In the genomic region with DNA sequence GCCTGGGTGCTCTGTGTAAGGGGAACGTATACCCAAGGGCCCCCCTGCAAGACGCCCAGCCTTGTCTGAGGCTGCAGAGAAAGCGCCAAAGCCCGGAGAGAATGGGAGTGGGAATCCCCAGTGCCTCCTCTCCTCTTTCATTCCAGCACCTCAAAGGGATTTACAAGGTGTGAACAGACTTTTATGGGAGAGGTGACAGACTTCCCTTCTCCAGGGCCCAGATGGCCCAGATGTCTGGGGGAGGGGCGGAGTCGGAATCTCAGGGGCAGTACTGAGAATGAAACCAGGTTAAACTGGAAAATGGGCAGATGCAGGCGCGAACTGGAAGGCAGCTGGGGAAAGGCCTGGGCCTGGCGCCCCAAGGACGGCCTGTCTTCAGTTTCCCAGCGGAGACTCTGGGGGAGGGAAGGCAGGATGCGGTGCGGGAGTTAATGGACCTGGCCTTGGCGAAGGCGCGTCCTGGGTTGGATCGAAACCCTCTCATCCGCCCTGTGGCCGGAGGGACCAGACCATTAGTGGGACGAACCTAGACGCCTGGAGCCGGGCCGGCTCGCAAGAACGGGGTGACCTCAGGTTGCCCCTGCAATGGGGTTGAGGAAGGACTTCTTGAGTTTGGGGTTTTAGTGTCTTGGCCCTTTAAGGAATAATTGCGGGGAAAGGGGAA, we compare ENCODE assay signal across 8 cellular contexts. TPM values are rescaled to one million over a fixed set of nuclear protein-coding genes. Genes with fewer than 3 reads are reported as not detected.
DNase-seq lines count a peak whose midpoint lies in the region; ATAC-seq, FAIRE-seq and TF ChIP-seq lines count a peak whose summit lies in the region.

No MANE protein-coding gene starts in this region.

- CTCF ChIA-PET in Panc1 (lab: Charles Lee): interaction anchor here (1.2 to 1.6 kb wide), 3 partner anchors 14 to 125 kb away, joined by 3 to 11 read pairs (median 5); no protein-coding TSS in a partner anchor

- WGBS in lung, 2 donors: 9 to 11% methylated on average over 26 of the region's 26 CpGs
- 0 to 1% methylated on average over 21 to 26 of the region's 26 CpGs for WGBS in testis, 2 donors

- H3F3A ChIP-seq in DOHH2 (ENCODE audit: control insufficient read depth, insufficient read depth): peaks cover 18% of the 10 kb centered on the region

- POLR2A ChIA-PET in Panc1 (lab: Charles Lee): no interaction called here

- H3K9me2 ChIP-seq in DOHH2 (replicated peaks; ENCODE audit: control insufficient read depth, low read length): no peaks in the 10 kb centered on the region

- peaks cover 12% of the 10 kb centered on the region for H3K79me2 ChIP-seq in DOHH2 (ENCODE audit: control insufficient read depth, low read length)

- no peaks in the 10 kb centered on the region for H3K9me3 ChIP-seq in DOHH2 (ENCODE audit: control insufficient read depth, insufficient read depth, low read length)
- H3K9me3 ChIP-seq in Panc1 (ENCODE audit: control insufficient read depth, insufficient read depth, low read depth, low read length): no peaks in the 10 kb centered on the region
- H3K9me3 ChIP-seq in lung (ENCODE audit: control insufficient read depth in 2 of 2, insufficient read depth in 1 of 2, low read length in 1 of 2): no peaks in the 10 kb centered on the region
- no peaks in the 10 kb centered on the region for H3K9me3 ChIP-seq in testis

- H3K4me3 ChIP-seq in DOHH2 (ENCODE audit: low read length) (peak overlapping the region; percentile 64), Panc1 (ENCODE audit: low read depth in 2 of 2, low read length in 2 of 2) (peak overlapping the region; percentile 43 to 63), bronchial epithelial cell (ENCODE audit: low read depth, low read length) (peak overlapping the region; percentile 35), lung (no peak overlapping the region), testis (peak overlapping the region; percentile 36 to 88)

- no peak for TF ChIP-seq POLR2A in testis (IDR thresholded peaks at IDR 0.05)

- no TSS peak for BruUV-seq in Panc1 (replicated peaks; lab: Mats Ljungman, UMichigan)

- 0 out of 2 replicates have a peak, but pooled peaks cover 3% of the 10 kb centered on the region for H4K20me1 ChIP-seq in DOHH2 (ENCODE audit: control insufficient read depth, insufficient read depth, low read depth, low read length)

- no peak for ATAC-seq in Panc1
- no peak for ATAC-seq in lung (ENCODE audit: insufficient read depth, low FRiP score)
- ATAC-seq in HG02610 (IDR thresholded peaks at IDR 0.05; ENCODE audit: unreplicated experiment): no peak
- ATAC-seq in esophagus mucosa: no peak

- H3K4me1 ChIP-seq in DOHH2 (ENCODE audit: control insufficient read depth, low read length): peaks cover 53% of the 10 kb centered on the region
- H3K4me1 ChIP-seq in Panc1 (ENCODE audit: control insufficient read depth, insufficient read depth, low read length): peaks cover 27% of the 10 kb centered on the region
- peaks cover 0 to 11% of the 10 kb centered on the region in 2 donors for H3K4me1 ChIP-seq in lung (ENCODE audit: control insufficient read depth in 2 of 2, insufficient read depth in 2 of 2, low read length in 2 of 2)
- peaks cover 29% of the 10 kb centered on the region for H3K4me1 ChIP-seq in testis

- peak overlapping the region; percentile 69 for H3K4me2 ChIP-seq in DOHH2 (ENCODE audit: low read length)

- H3K27me3 ChIP-seq in DOHH2 (ENCODE audit: control insufficient read depth, low read length): no peaks in the 10 kb centered on the region
- no peaks in the 10 kb centered on the region for H3K27me3 ChIP-seq in Panc1 (ENCODE audit: control insufficient read depth, insufficient read depth, low read length)
- H3K27me3 ChIP-seq in bronchial epithelial cell (ENCODE audit: control insufficient read depth, insufficient read depth, low read length): no peaks in the 10 kb centered on the region
- H3K27me3 ChIP-seq in lung (ENCODE audit: control insufficient read depth, insufficient read depth): no peaks in the 10 kb centered on the region
- no peaks in the 10 kb centered on the region for H3K27me3 ChIP-seq in testis

- no peak for TF ChIP-seq CTCF in DOHH2 (IDR thresholded peaks at IDR 0.05; ENCODE audit: low read depth, low read length, poor library complexity, severe bottlenecking)
- TF ChIP-seq CTCF in Panc1 (IDR thresholded peaks at IDR 0.05): no peak; the same call in 1 of the 2 replicates
- TF ChIP-seq CTCF in bronchial epithelial cell (IDR thresholded peaks at IDR 0.05; ENCODE audit: insufficient read depth, low read length, severe bottlenecking): no peak
- no peak for TF ChIP-seq CTCF in lung (IDR thresholded peaks at IDR 0.05; ENCODE audit: control extremely low read depth, extremely low read depth)
- no peak for TF ChIP-seq CTCF in testis (IDR thresholded peaks at IDR 0.05)

- H3K36me3 ChIP-seq in DOHH2 (ENCODE audit: control insufficient read depth, low read length): no peaks in the 10 kb centered on the region
- no peaks in the 10 kb centered on the region; the same call in 1 of the 2 replicates for H3K36me3 ChIP-seq in Panc1 (ENCODE audit: control insufficient read depth, insufficient read depth, low read length)
- peaks cover 17% of the 10 kb centered on the region for H3K36me3 ChIP-seq in bronchial epithelial cell (ENCODE audit: control insufficient read depth, insufficient read depth, low read length)
- peaks cover 5 to 6% of the 10 kb centered on the region in 2 donors for H3K36me3 ChIP-seq in lung (ENCODE audit: control insufficient read depth in 2 of 2, insufficient read depth in 2 of 2, low read length in 2 of 2)
- no peaks in the 10 kb centered on the region for H3K36me3 ChIP-seq in testis (ENCODE audit: low read depth, missing control alignments)

- FAIRE-seq in bronchial epithelial cell (lab: Jason Lieb, UNC): no peak

- DNase-seq in Panc1 (ENCODE audit: low read depth, low spot score) (no peak), bronchial epithelial cell (ENCODE audit: low read depth) (no peak), lung (ENCODE audit: low spot score) (peak; percentile 32), testis (peak; percentile 61), epidermal melanocyte (ENCODE audit: insufficient read length, low spot score) (no peak)

- peak overlapping the region; percentile 55 for H3K27ac ChIP-seq in DOHH2 (ENCODE audit: low read depth, low read length)
- H3K27ac ChIP-seq in Panc1 (ENCODE audit: low read length): peak overlapping the region; percentile 92
- peak overlapping the region; percentile 85 to 88 for H3K27ac ChIP-seq in lung (ENCODE audit: low read depth in 1 of 2, low read length in 1 of 2)
- peak overlapping the region; percentile 81 to 94 for H3K27ac ChIP-seq in testis

- in situ Hi-C loops in Panc1 (cut with HindIII; ENCODE audit: low pct_unique_long_range_greater_than_20kb, low sequenced_read_pairs): no loop called here

- intact Hi-C loops in Panc1 (cut with micrococcal nuclease; ENCODE audit: unreplicated experiment): loop anchor here (2.0 kb wide), 1 partner anchor 124 kb away; no protein-coding TSS in a partner anchor
- intact Hi-C loops in testis (cut with DNase I; ENCODE audit: low total_unique reads): no loop called here

RNA-seq across cellular contexts. Expression of gene TRIP10, which starts 0.6 kb away (rescaled TPM):
- total RNA-seq in Panc1 (2021; ENCODE audit: unreplicated experiment): 115 TPM
- polyA plus RNA-seq in Panc1 (2012; ENCODE audit: insufficient read length): 111 TPM
- total RNA-seq in bronchial epithelial cell: 67.7 and 79.5 TPM in 2 replicates
- total RNA-seq in lung: 10 to 100 TPM; 60.8 to 82.2 TPM
- 10 to 100 TPM; 77.4 to 97.3 TPM for polyA plus RNA-seq in lung
- 10 to 100 TPM; 60.4 to 62.7 TPM for total RNA-seq in testis
- 65.8 TPM for polyA plus RNA-seq in testis (ENCODE audit: insufficient read depth, low read depth, low replicate concordance)
- 129 TPM for total RNA-seq in esophagus mucosa

RNA-seq across cellular contexts. Expression of gene GPR108, which starts 1.5 kb away (rescaled TPM):
- 43.0 TPM for total RNA-seq in Panc1 (2021; ENCODE audit: unreplicated experiment)
- polyA plus RNA-seq in Panc1 (2012; ENCODE audit: insufficient read length): 63.5 TPM
- total RNA-seq in bronchial epithelial cell: 87.7 and 99.0 TPM in 2 replicates
- total RNA-seq in lung: 10 to 100 TPM; 33.5 to 89.4 TPM
- polyA plus RNA-seq in lung: 10 to 100 TPM; 97.6 to 98.0 TPM
- 10 to 100 TPM; 61.8 to 87.1 TPM for total RNA-seq in testis
- 105 TPM for polyA plus RNA-seq in testis (ENCODE audit: insufficient read depth, low read depth, low replicate concordance)
- 65.9 TPM for total RNA-seq in esophagus mucosa

RNA-seq across cellular contexts. Expression of gene C3, which starts 18.4 kb away (rescaled TPM):
- total RNA-seq in Panc1 (2021; ENCODE audit: unreplicated experiment) (5.0 TPM), bronchial epithelial cell (1.3 and 4.1 TPM in 2 replicates), lung (1,000 to 10,000 TPM; 1,072 to 1,612 TPM), testis (100 to 1,000 TPM in 1 of 2 donors, 10 to 100 TPM in 1; 49.5 to 131 TPM), esophagus mucosa (65.0 TPM)
- polyA plus RNA-seq in Panc1 (2012; ENCODE audit: insufficient read length): 1.3 TPM
- polyA plus RNA-seq in lung (1,000 to 10,000 TPM in 1 of 2 donors, 100 to 1,000 TPM in 1; 613 to 1,433 TPM), testis (ENCODE audit: insufficient read depth, low read depth, low replicate concordance) (500 TPM)

RNA-seq across cellular contexts. Expression of gene SH2D3A, which starts 28.4 kb away (rescaled TPM):
- total RNA-seq in Panc1 (2021; ENCODE audit: unreplicated experiment) (2.2 TPM), bronchial epithelial cell (69.6 and 88.5 TPM in 2 replicates), lung (10 to 100 TPM; 16.6 to 30.6 TPM), testis (1 to 10 TPM; 7.4 to 7.5 TPM), esophagus mucosa (28.7 TPM)
- polyA plus RNA-seq in Panc1 (2012; ENCODE audit: insufficient read length): 3.0 TPM
- polyA plus RNA-seq in lung (10 to 100 TPM; 21.2 to 24.2 TPM), testis (ENCODE audit: insufficient read depth, low read depth, low replicate concordance) (12.8 TPM)

RNA-seq across cellular contexts. Expression of gene VAV1, which starts 33.6 kb away (rescaled TPM):
- total RNA-seq in Panc1 (2021; ENCODE audit: unreplicated experiment) (0.05 TPM), bronchial epithelial cell (0.51 and 0.53 TPM in 2 replicates), lung (10 to 100 TPM; 15.4 to 28.4 TPM), testis (1 to 10 TPM; 1.1 to 4.5 TPM), esophagus mucosa (1.3 TPM)
- polyA plus RNA-seq in Panc1 (2012; ENCODE audit: insufficient read length): 1.5 TPM
- polyA plus RNA-seq in lung (10 to 100 TPM in 1 of 2 donors, 1 to 10 TPM in 1; 8.7 to 60.8 TPM), testis (ENCODE audit: insufficient read depth, low read depth, low replicate concordance) (8.9 TPM)

Comparison
In these comparisons a context has a peak if more than half of its experiments do, and no peak if none do; other contexts are left out.
1. DNase-seq: peak in lung (single experiment) and testis (single experiment); none in Panc1 (single experiment), bronchial epithelial cell (single experiment) and epidermal melanocyte (single experiment).
2. Peak in every context shown above with its lines, with median percentiles within 50 percentile points of each other: H3K27ac ChIP-seq.